Comparison of ENCODE assay signal across 9 cellular contexts in genomic region chr9:91207481-91207888, GRCh38.
DNase-seq lines count a peak whose midpoint lies in the region; ATAC-seq, FAIRE-seq and TF ChIP-seq lines count a peak whose summit lies in the region.
"Had no signal": no experiment of that assay in that cellular context is flagged by ENCODE, and none has a peak within 500 bp of the region (broad histone marks: within the 10 kb centered on the region; RNA-seq: fewer than 3 reads in every experiment).

No MANE protein-coding gene starts in this region.

- no peak for TF ChIP-seq POLR2A in right lobe of liver (IDR thresholded peaks at IDR 0.05)

- CTCF ChIA-PET in CD8-positive, alpha-beta memory T cell (lab: Charles Lee), result interaction anchor here (0.7 to 1.4 kb wide), 3 partner anchors 9 to 46 kb away, joined by 3 to 5 read pairs (median 3); no protein-coding TSS in a partner anchor

- peaks cover 0 to 4% (median under 1%) of the 10 kb centered on the region in 3 donors for H3K36me3 Mint-ChIP-seq in CD8-positive, alpha-beta memory T cell
- no peaks in the 10 kb centered on the region for H3K36me3 Mint-ChIP-seq in activated naive CD8-positive, alpha-beta T cell

- intact Hi-C loops in right lobe of liver (cut with DNase I), result no loop called here

- POLR2A ChIA-PET in CD8-positive, alpha-beta memory T cell (lab: Charles Lee), result interaction anchor here (0.6 to 1.8 kb wide), 2 partner anchors 30 to 107 kb away, joined by 3 to 4 read pairs; no protein-coding TSS in a partner anchor

- no peaks in the 10 kb centered on the region for H3K9me3 Mint-ChIP-seq in CD8-positive, alpha-beta memory T cell
- no peaks in the 10 kb centered on the region for H3K9me3 Mint-ChIP-seq in activated naive CD8-positive, alpha-beta T cell (ENCODE audit: low read depth)

- no peaks in the 10 kb centered on the region for H3K36me3 ChIP-seq in CD8-positive, alpha-beta memory T cell (ENCODE audit: insufficient read depth, low read length)
- H3K36me3 ChIP-seq in right lobe of liver, result no peaks in the 10 kb centered on the region

- no peak for FAIRE-seq in frontal cortex (lab: Jason Lieb, UNC)
- FAIRE-seq: H1 had no signal

- peaks cover 34 to 39% (median 38%) of the 10 kb centered on the region in 3 donors for H3K4me1 Mint-ChIP-seq in CD8-positive, alpha-beta memory T cell
- peaks cover 56% of the 10 kb centered on the region for H3K4me1 Mint-ChIP-seq in activated naive CD8-positive, alpha-beta T cell (ENCODE audit: low read depth)

- no peak overlapping the region for H3K27ac ChIP-seq in CD8-positive, alpha-beta memory T cell (ENCODE audit: low read depth, low read length)
- peak overlapping the region; percentile 92 to 98 (median 93) for H3K27ac ChIP-seq in right lobe of liver

- peaks cover 18% of the 10 kb centered on the region for H3K4me1 ChIP-seq in CD8-positive, alpha-beta memory T cell (ENCODE audit: insufficient read depth, low read length)
- peaks cover 0 to 40% (median 13%) of the 10 kb centered on the region in 4 donors for H3K4me1 ChIP-seq in right lobe of liver

- H3K27me3 ChIP-seq in CD8-positive, alpha-beta memory T cell (ENCODE audit: insufficient read depth, low read length, poor library complexity, severe bottlenecking), result no peaks in the 10 kb centered on the region
- H3K27me3 ChIP-seq in right lobe of liver, result no peaks in the 10 kb centered on the region

- H3K4me3 Mint-ChIP-seq in CD8-positive, alpha-beta memory T cell, result peak overlapping the region; percentile 24 to 86 (median 76)
- peak overlapping the region; percentile 75 for H3K4me3 Mint-ChIP-seq in activated naive CD8-positive, alpha-beta T cell

- TF ChIP-seq CTCF in right lobe of liver (IDR thresholded peaks at IDR 0.05), result no peak

- WGBS in right lobe of liver (ENCODE audit: insufficient coverage, low coverage, low lambda C conversion rate, missing lambda C conversion rate), result 58% methylated on average over 5 of the region's 6 CpGs

- no peaks in the 10 kb centered on the region for H3K9me3 ChIP-seq in CD8-positive, alpha-beta memory T cell (ENCODE audit: low read length)
- no peaks in the 10 kb centered on the region for H3K9me3 ChIP-seq in right lobe of liver

- no peak for DNase-seq in CD8-positive, alpha-beta memory T cell
- DNase-seq in right lobe of liver (no peak), frontal cortex (ENCODE audit: low spot score in 2 of 2) (no peak), dermis blood vessel endothelial cell (no peak)
- DNase-seq in activated CD4-positive, CD25-positive, alpha-beta regulatory T cell (lab: John Stamatoyannopoulos, UW), result no peak
- DNase-seq in stimulated activated naive CD4-positive, alpha-beta T cell treated with Interleukin-2 at 50 U/mL for 16 hours (lab: John Stamatoyannopoulos, UW), result no peak

- peak overlapping the region; percentile 2 for H3K4me3 ChIP-seq in CD8-positive, alpha-beta memory T cell (ENCODE audit: low read length)
- H3K4me3 ChIP-seq in right lobe of liver, result no peak overlapping the region

- peak overlapping the region in 6 of 8 donors; percentile 21 to 91 (median 75) for H3K27ac Mint-ChIP-seq in CD8-positive, alpha-beta memory T cell
- peak overlapping the region; percentile 99 for H3K27ac Mint-ChIP-seq in activated naive CD8-positive, alpha-beta T cell

- ATAC-seq in HG02763 (IDR thresholded peaks at IDR 0.05; ENCODE audit: unreplicated experiment) (peak; percentile 24), right lobe of liver (peak; percentile 2 to 18 (median 8))

- no peaks in the 10 kb centered on the region for H3K27me3 Mint-ChIP-seq in CD8-positive, alpha-beta memory T cell
- H3K27me3 Mint-ChIP-seq in activated naive CD8-positive, alpha-beta T cell, result no peaks in the 10 kb centered on the region
